Comparison of ENCODE assay signal across 20 cellular contexts in the genomic region with DNA sequence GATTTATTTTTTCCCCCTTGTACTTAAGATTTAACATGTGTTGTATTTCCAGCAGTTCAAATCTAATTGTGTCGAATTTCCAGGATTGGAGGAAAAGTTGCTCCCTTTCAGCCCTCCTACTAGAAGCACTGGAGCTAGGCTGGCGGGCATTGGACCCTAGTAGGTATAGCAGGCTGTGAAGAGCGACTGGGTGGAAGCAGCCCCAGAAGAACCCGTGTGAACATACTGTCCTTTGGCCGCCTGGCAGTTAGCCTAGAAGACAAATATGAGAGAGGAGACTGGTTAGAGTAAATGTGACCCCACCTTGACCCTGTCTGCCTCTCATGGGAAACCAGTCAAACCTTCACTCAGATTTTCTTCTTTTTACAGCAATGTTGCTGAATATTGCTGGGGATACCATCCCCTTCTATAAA. TPM values are rescaled to one million over a fixed set of nuclear protein-coding genes. Genes with fewer than 3 reads are reported as not detected.
DNase-seq lines count a peak whose midpoint lies in the region; ATAC-seq and TF ChIP-seq lines count a peak whose summit lies in the region.
"Had no signal": no experiment of that assay in that cellular context is flagged by ENCODE, and none has a peak within 500 bp of the region (broad histone marks: within the 10 kb centered on the region; RNA-seq: fewer than 3 reads in every experiment).

No MANE protein-coding gene starts in this region.

- no peak overlapping the region for H3K4me3 Mint-ChIP-seq in chondrocyte (ENCODE audit: unreplicated experiment)
- H3K4me3 Mint-ChIP-seq in nephron progenitor cell = no peak overlapping the region
- H3K4me3 Mint-ChIP-seq: CD4-positive, CD25-positive, alpha-beta regulatory T cell had no signal

- DNase-seq in left ventricle myocardium superior (peak; percentile 30), right atrium auricular region (ENCODE audit: low spot score) (no peak), chondrocyte (ENCODE audit: low spot score) (no peak), right lobe of liver (peak; percentile 48 to 83 (median 72)), testis (peak; percentile 62), nephron progenitor cell (no peak), EL (no peak)
- DNase-seq: AML-193; CD4-positive, CD25-positive, alpha-beta regulatory T cell; DMS79 treated with DMSO at 0.1 percent for 48 hours; GM23248; Karpas-422; NCI-H1105 treated with DMSO at 0.1 percent for 48 hours; NCI-H187; NCI-H2171 treated with DMSO at 0.1 percent for 48 hours; NCI-H82; SIG-M5 had no signal

- peak; percentile 49 for ATAC-seq in left ventricle myocardium superior
- ATAC-seq in right lobe of liver = peak; percentile 35 to 57 (median 44)
- no peak for ATAC-seq in HG02884 (IDR thresholded peaks at IDR 0.05; ENCODE audit: unreplicated experiment)

- H3K4me1 ChIP-seq in right atrium auricular region (no peaks in the 10 kb centered on the region), right lobe of liver (peaks cover 0 to 49% (median 19%) of the 10 kb centered on the region in 4 donors), testis (peaks cover 7% of the 10 kb centered on the region)

- H3K36me3 Mint-ChIP-seq in chondrocyte (ENCODE audit: low read depth) = no peaks in the 10 kb centered on the region
- peaks cover 11% of the 10 kb centered on the region for H3K36me3 Mint-ChIP-seq in nephron progenitor cell (ENCODE audit: low read depth)
- H3K36me3 Mint-ChIP-seq: CD4-positive, CD25-positive, alpha-beta regulatory T cell had no signal

- H3K36me3 ChIP-seq in right atrium auricular region = no peaks in the 10 kb centered on the region
- peaks cover 0 to 61% (median 34%) of the 10 kb centered on the region in 4 donors for H3K36me3 ChIP-seq in right lobe of liver
- no peaks in the 10 kb centered on the region for H3K36me3 ChIP-seq in testis (ENCODE audit: low read depth, missing control alignments)

- H3K9me3 Mint-ChIP-seq in chondrocyte (ENCODE audit: low read depth) = peaks cover 2% of the 10 kb centered on the region
- peaks cover 9% of the 10 kb centered on the region for H3K9me3 Mint-ChIP-seq in nephron progenitor cell

- TF ChIP-seq POLR2A in right lobe of liver (IDR thresholded peaks at IDR 0.05) (peak; percentile 12), testis (IDR thresholded peaks at IDR 0.05) (no peak)

- no peaks in the 10 kb centered on the region for H3K9me3 ChIP-seq in right atrium auricular region
- no peaks in the 10 kb centered on the region for H3K9me3 ChIP-seq in right lobe of liver
- H3K9me3 ChIP-seq in testis = no peaks in the 10 kb centered on the region
- H3K9me3 ChIP-seq: Peyer's patch had no signal

- 37% methylated on average over 5 of the region's 5 CpGs for WGBS in right lobe of liver (ENCODE audit: insufficient coverage, low coverage, low lambda C conversion rate, missing lambda C conversion rate)
- 52 to 66% methylated on average over 5 of the region's 5 CpGs for WGBS in testis, 2 donors

- peaks cover 51% of the 10 kb centered on the region for H3K4me1 Mint-ChIP-seq in chondrocyte (ENCODE audit: low read depth)
- H3K4me1 Mint-ChIP-seq in nephron progenitor cell = no peaks in the 10 kb centered on the region
- H3K4me1 Mint-ChIP-seq: CD4-positive, CD25-positive, alpha-beta regulatory T cell had no signal

- H3K27me3 Mint-ChIP-seq in chondrocyte (ENCODE audit: low read depth) (no peaks in the 10 kb centered on the region), nephron progenitor cell (ENCODE audit: low read depth, poor library complexity) (peaks cover 3% of the 10 kb centered on the region)

- peak overlapping the region; percentile 85 for H3K27ac Mint-ChIP-seq in chondrocyte (ENCODE audit: unreplicated experiment)
- H3K27ac Mint-ChIP-seq in nephron progenitor cell = no peak overlapping the region
- H3K27ac Mint-ChIP-seq: CD4-positive, CD25-positive, alpha-beta regulatory T cell had no signal

- TF ChIP-seq CTCF in right atrium auricular region (IDR thresholded peaks at IDR 0.05) (no peak), chondrocyte (IDR thresholded peaks at IDR 0.05) (no peak), right lobe of liver (IDR thresholded peaks at IDR 0.05) (no peak), testis (IDR thresholded peaks at IDR 0.05) (no peak), nephron progenitor cell (IDR thresholded peaks at IDR 0.05) (no peak)

- intact Hi-C loops in left ventricle myocardium superior (cut with micrococcal nuclease) (no loop called here), right lobe of liver (cut with DNase I) (no loop called here), testis (cut with DNase I; ENCODE audit: low total_unique reads) (no loop called here)

- H3K27ac ChIP-seq in right atrium auricular region (no peak overlapping the region), right lobe of liver (peak overlapping the region in 1 of 3 donors; percentile 6), testis (no peak overlapping the region)
- H3K27ac ChIP-seq: GM23248, Peyer's patch had no signal

- H3K27me3 ChIP-seq in right atrium auricular region (no peaks in the 10 kb centered on the region), right lobe of liver (no peaks in the 10 kb centered on the region), testis (no peaks in the 10 kb centered on the region)
- H3K27me3 ChIP-seq: Peyer's patch had no signal

- no peak overlapping the region for H3K4me3 ChIP-seq in right atrium auricular region
- no peak overlapping the region for H3K4me3 ChIP-seq in right lobe of liver
- H3K4me3 ChIP-seq in testis = no peak overlapping the region
- H3K4me3 ChIP-seq: GM23248, Peyer's patch had no signal

RNA-seq across cellular contexts. Expression of a gene that starts 13.9 kb away (rescaled TPM):
- total RNA-seq in left ventricle myocardium superior = 0.35 TPM
- under 1 TPM; 0.24 to 0.85 TPM for total RNA-seq in right atrium auricular region
- total RNA-seq in chondrocyte = 0.25 TPM in 1 of 3 replicates, not detected in the others
- 1,000 to 10,000 TPM; 2,876 to 4,505 (median 3,144) TPM for total RNA-seq in right lobe of liver
- total RNA-seq in testis = under 1 TPM in 1 of 2 donors, not detected in 1; 0.79 TPM
- polyA plus RNA-seq in testis (ENCODE audit: insufficient read depth, low read depth, low replicate concordance) = 1.9 TPM
- total RNA-seq: CD4-positive, CD25-positive, alpha-beta regulatory T cell; GM23248; NCI-H460 had no signal
- polyA plus RNA-seq: CD4-positive, CD25-positive, alpha-beta regulatory T cell had no signal

RNA-seq across cellular contexts. Expression of a gene that starts 23.0 kb away (rescaled TPM):
- total RNA-seq in left ventricle myocardium superior = 17.5 TPM
- 10 to 100 TPM; 20.2 to 22.1 TPM for total RNA-seq in right atrium auricular region
- 17.9 to 21.0 TPM (median 18.5 TPM) in 3 replicates for total RNA-seq in chondrocyte
- 1 to 10 TPM; 5.7 to 9.7 (median 8.2) TPM for total RNA-seq in right lobe of liver
- 10 to 100 TPM; 32.6 to 42.8 TPM for total RNA-seq in testis
- polyA plus RNA-seq in testis (ENCODE audit: insufficient read depth, low read depth, low replicate concordance) = 24.0 TPM

RNA-seq across cellular contexts. Expression of a gene that starts 23.2 kb away (rescaled TPM):
- total RNA-seq in left ventricle myocardium superior (18.2 TPM), right atrium auricular region (10 to 100 TPM; 12.5 to 14.8 TPM), chondrocyte (5.9 to 8.2 TPM (median 7.2 TPM) in 3 replicates), right lobe of liver (1 to 10 TPM; 4.6 to 8.7 (median 6.7) TPM), testis (10 to 100 TPM; 15.4 to 18.3 TPM)
- 10.5 TPM for polyA plus RNA-seq in testis (ENCODE audit: insufficient read depth, low read depth, low replicate concordance)

RNA-seq across cellular contexts. Expression of a gene that starts 36.9 kb away (rescaled TPM):
- not detected for total RNA-seq in left ventricle myocardium superior
- total RNA-seq in right atrium auricular region = under 1 TPM in 1 of 2 donors, not detected in 1; 0.20 TPM
- 0.10 to 0.26 TPM (median 0.24 TPM) in 3 replicates for total RNA-seq in chondrocyte
- 100 to 1,000 TPM; 223 to 648 (median 507) TPM for total RNA-seq in right lobe of liver
- under 1 TPM in 1 of 2 donors, not detected in 1; 0.31 TPM for total RNA-seq in testis
- polyA plus RNA-seq in testis (ENCODE audit: insufficient read depth, low read depth, low replicate concordance) = 0.13 TPM
- total RNA-seq: GM23248 had no signal

Comparison
In these comparisons a context has a peak if more than half of its experiments do, and no peak if none do; other contexts are left out.
1. DNase-seq: peak in left ventricle myocardium superior (single experiment), right lobe of liver (3 of 3) and testis (single experiment); none in right atrium auricular region (single experiment), chondrocyte (single experiment), nephron progenitor cell (single experiment) and EL (single experiment).
2. RNA of a gene that starts 13.9 kb away (total RNA-seq): 2,876 to 4,505 TPM in right lobe of liver; 0.24 to 0.85 TPM in right atrium auricular region, 0.79 TPM in testis, 0.35 TPM in left ventricle myocardium superior (single experiment) and 0.25 TPM in chondrocyte; every median in the first group is over 1,000 times any median in the second.